29 cellular contexts compared by ENCODE assay signal in genomic region chr12:121652767-121653497, GRCh38. TPM values are rescaled to one million over a fixed set of nuclear protein-coding genes. Genes with fewer than 3 reads are reported as not detected.
DNase-seq lines count a peak whose midpoint lies in the region; ATAC-seq and TF ChIP-seq lines count a peak whose summit lies in the region.
"Had no signal": no experiment of that assay in that cellular context is flagged by ENCODE, and none has a peak within 500 bp of the region (broad histone marks: within the 10 kb centered on the region; RNA-seq: fewer than 3 reads in every experiment).

No MANE protein-coding gene starts in this region.

- no peaks in the 10 kb centered on the region for H3K9me3 ChIP-seq in mammary epithelial cell (replicated peaks; ENCODE audit: insufficient read depth, low read length)
- H3K9me3 ChIP-seq: esophagus squamous epithelium, MG63, SK-N-SH, thoracic aorta, vagina had no signal

- no peaks in the 10 kb centered on the region for H3K27me3 Mint-ChIP-seq in MCF 10A (ENCODE audit: insufficient read depth, unreplicated experiment)
- H3K27me3 Mint-ChIP-seq: activated CD4-positive, alpha-beta memory T cell treated with anti-CD3 and anti-CD28 coated beads, Interleukin-2, amount 10 ng/mL, durations not matched to agents 7 days and 5 days; activated naive CD8-positive, alpha-beta T cell treated with anti-CD3 and anti-CD28 coated beads for 36 hours; effector memory CD8-positive, alpha-beta T cell; IgD-negative memory B cell; memory B cell had no signal

- in situ Hi-C loops in mammary epithelial cell (cut with MboI; ENCODE audit: low sequenced_read_pairs in 2 of 2), result no loop called here

- H3K4me3 ChIP-seq in mammary epithelial cell (replicated peaks in 1 of 3; ENCODE audit: insufficient read depth in 1 of 3, low read depth in 2 of 3, low read length in 3 of 3), result no peak overlapping the region
- H3K4me3 ChIP-seq in NB4 (ENCODE audit: low read depth, low read length), result no peak overlapping the region
- H3K4me3 ChIP-seq: esophagus squamous epithelium, hepatocyte, MG63, thoracic aorta, vagina had no signal

- no peaks in the 10 kb centered on the region for H3K27me3 ChIP-seq in mammary epithelial cell (ENCODE audit: insufficient read depth, low read length)
- H3K27me3 ChIP-seq: esophagus squamous epithelium, hepatocyte, MG63, vagina had no signal

- H2AFZ ChIP-seq in mammary epithelial cell (ENCODE audit: low read depth, low read length), result peak overlapping the region; percentile 1
- H2AFZ ChIP-seq: hepatocyte had no signal

- H3K27ac ChIP-seq in mammary epithelial cell (ENCODE audit: insufficient read depth, low read depth, low read length), result no peak overlapping the region
- H3K27ac ChIP-seq: esophagus squamous epithelium, hepatocyte, thoracic aorta, vagina had no signal

- DNase-seq in mammary epithelial cell (no peak), MCF 10A (ENCODE audit: unreplicated experiment) (no peak), NB4 (ENCODE audit: low read depth) (peak; percentile 49), iPS-NIHi7 (ENCODE audit: extremely low spot score) (peak; percentile 10), SKM-1 (lab: John Stamatoyannopoulos, UW; ENCODE audit: unreplicated experiment) (no peak), NAMALWA (ENCODE audit: low spot score) (no peak)
- no peak for DNase-seq in activated T-cell treated with anti-CD3 and anti-CD28 coated beads, Interleukin-2, amount 50 U/mL, for 48 hours
- DNase-seq: activated CD4-positive, alpha-beta memory T cell treated with anti-CD3 and anti-CD28 coated beads, Interleukin-2, amount 10 ng/mL, durations not matched to agents 7 days and 5 days; activated CD4-positive, alpha-beta T cell treated with anti-CD3 and anti-CD28 coated beads for 1 hour; activated naive CD8-positive, alpha-beta T cell treated with anti-CD3 and anti-CD28 coated beads for 36 hours; effector memory CD8-positive, alpha-beta T cell; esophagus squamous epithelium; GDM1; MG63; NCI-H1417 treated with DMSO at 0.1 percent for 48 hours; NCI-H2081 treated with DMSO at 0.1 percent for 48 hours; NCI-H345; NCI-H774; nucleus accumbens; SK-N-SH; stimulated activated naive CD8-positive, alpha-beta T cell treated with anti-CD3 and anti-CD28 coated beads, Interleukin-15, Interleukin-2, amounts not matched to agents 100 U/mL and 50 U/mL, for 24 hours; T-helper 2 cell had no signal

- CTCF ChIA-PET in mammary epithelial cell (lab: Charles Lee; ENCODE audit: low non-redundant PET), result interaction anchor here (0.6 kb wide), 1 partner anchor 1351 kb away, joined by 5 read pairs; the partner anchor contains the start of gene SIRT4
- CTCF ChIA-PET in MCF 10A (lab: Yijun Ruan, JAX), result interaction anchor here (0.7 to 0.9 kb wide), 2 partner anchors 30 to 279 kb away, joined by 3 to 5 read pairs; no protein-coding TSS in a partner anchor

- H3K4me1 Mint-ChIP-seq in MCF 10A (ENCODE audit: insufficient read depth, unreplicated experiment), result no peaks in the 10 kb centered on the region

- no peaks in the 10 kb centered on the region for H3K79me2 ChIP-seq in mammary epithelial cell (ENCODE audit: insufficient read depth, low read length)
- H3K79me2 ChIP-seq: hepatocyte had no signal

- H3K36me3 ChIP-seq in mammary epithelial cell (ENCODE audit: insufficient read depth, low read length), result no peaks in the 10 kb centered on the region
- H3K36me3 ChIP-seq: esophagus squamous epithelium, MG63, thoracic aorta, vagina had no signal

- no peaks in the 10 kb centered on the region for H3K9me3 Mint-ChIP-seq in MCF 10A (ENCODE audit: unreplicated experiment)
- H3K9me3 Mint-ChIP-seq: activated T-helper 2 cell treated with anti-CD3 and anti-CD28 coated beads, Interferon-gamma antibody, Interleukin-2, Interleukin-4, amounts not matched to agents 10 μg/mL and 5 μg/mL and 100 μg/mL, durations not matched to agents 14 hours and 24 hours and 36 hours; effector memory CD8-positive, alpha-beta T cell; IgD-negative memory B cell had no signal

- H3K36me3 Mint-ChIP-seq in MCF 10A (ENCODE audit: insufficient read depth, unreplicated experiment), result no peaks in the 10 kb centered on the region

- H3K4me3 Mint-ChIP-seq in MCF 10A (ENCODE audit: unreplicated experiment), result no peak overlapping the region
- H3K4me3 Mint-ChIP-seq: activated CD4-positive, alpha-beta memory T cell treated with anti-CD3 and anti-CD28 coated beads, Interleukin-2, amount 10 ng/mL, durations not matched to agents 7 days and 5 days; activated naive CD8-positive, alpha-beta T cell treated with anti-CD3 and anti-CD28 coated beads for 36 hours; effector memory CD8-positive, alpha-beta T cell; IgD-negative memory B cell; memory B cell had no signal

- 27% methylated on average over 9 of the region's 16 CpGs for WGBS in mammary epithelial cell (ENCODE audit: low coverage, missing lambda C conversion rate)

- ATAC-seq in HG02885 (IDR thresholded peaks at IDR 0.05; ENCODE audit: poor library complexity, unreplicated experiment), result no peak
- ATAC-seq: effector memory CD8-positive, alpha-beta T cell had no signal

- no TSS peak for BruUV-seq in mammary epithelial cell (replicated peaks; lab: Mats Ljungman, UMichigan)
- BruUV-seq in MCF 10A (replicated peaks; lab: Mats Ljungman, UMichigan), result no TSS peak

- H3K27ac Mint-ChIP-seq in MCF 10A (ENCODE audit: low read depth, unreplicated experiment), result no peak overlapping the region
- H3K27ac Mint-ChIP-seq: activated CD4-positive, alpha-beta memory T cell treated with anti-CD3 and anti-CD28 coated beads, Interleukin-2, amount 10 ng/mL, durations not matched to agents 7 days and 5 days; activated naive CD8-positive, alpha-beta T cell treated with anti-CD3 and anti-CD28 coated beads for 36 hours; activated T-helper 2 cell treated with anti-CD3 and anti-CD28 coated beads, Interferon-gamma antibody, Interleukin-2, Interleukin-4, amounts not matched to agents 10 μg/mL and 5 μg/mL and 100 μg/mL, durations not matched to agents 14 hours and 24 hours and 36 hours; memory B cell had no signal

- TF ChIP-seq POLR2A in NB4 (IDR thresholded peaks at IDR 0.05; ENCODE audit: extremely low read depth, insufficient read length), result no peak

- H3K9ac ChIP-seq in mammary epithelial cell (ENCODE audit: insufficient read depth, low read length), result no peak overlapping the region
- H3K9ac ChIP-seq: SK-N-SH had no signal

- TF ChIP-seq CTCF in mammary epithelial cell (conservative IDR thresholded peaks at IDR 0.05 in 1 of 2, IDR thresholded peaks at IDR 0.05 in 1 of 2; ENCODE audit: extremely low read depth in 1 of 2, insufficient read depth in 1 of 2, low read depth in 1 of 2, low read length in 2 of 2), result no peak
- TF ChIP-seq CTCF in MCF 10A (IDR thresholded peaks at IDR 0.05; ENCODE audit: unreplicated experiment), result no peak
- peak; percentile 13 for TF ChIP-seq CTCF in NB4 (IDR thresholded peaks at IDR 0.05; ENCODE audit: low read depth, low read length)

- peaks cover 4% of the 10 kb centered on the region for H3K4me1 ChIP-seq in mammary epithelial cell (ENCODE audit: insufficient read depth, low read length)
- H3K4me1 ChIP-seq: vagina had no signal

- dilution Hi-C loops in mammary epithelial cell (cut with HindIII; ENCODE audit: low sequenced_read_pairs), result no loop called here

- intact Hi-C loops in mammary epithelial cell (cut with micrococcal nuclease) (no loop called here), MCF 10A (cut with micrococcal nuclease) (no loop called here)

- no peak overlapping the region for H3K4me2 ChIP-seq in mammary epithelial cell (ENCODE audit: insufficient read depth, low read depth, low read length)
- H3K4me2 ChIP-seq: hepatocyte, SK-N-SH had no signal

- POLR2A ChIA-PET in MCF 10A (lab: Yijun Ruan, JAX), result no interaction called here

- no peaks in the 10 kb centered on the region for H4K20me1 ChIP-seq in mammary epithelial cell (ENCODE audit: insufficient read depth, low read length)

RNA-seq across cellular contexts. Expression of gene MORN3, which starts 16.5 kb away (rescaled TPM):
- total RNA-seq in mammary epithelial cell (not detected), MCF 10A (2022) (0.35 and 0.52 TPM in 2 replicates)
- polyA plus RNA-seq in mammary epithelial cell, result 0.01 TPM
- polyA minus RNA-seq in mammary epithelial cell, result not detected
- total RNA-seq: vagina had no signal

RNA-seq across cellular contexts. Expression of gene ORAI1, which starts 26.6 kb away (rescaled TPM):
- 10 to 100 TPM in 1 of 2 donors, 1 to 10 TPM in 1; 3.3 to 23.1 TPM for total RNA-seq in mammary epithelial cell
- 21.8 TPM for polyA plus RNA-seq in mammary epithelial cell
- polyA minus RNA-seq in mammary epithelial cell, result 10.4 TPM
- 12.1 and 16.3 TPM in 2 replicates for total RNA-seq in MCF 10A (2022)

RNA-seq across cellular contexts. Expression of gene TMEM120B, which starts 59.6 kb away (rescaled TPM):
- total RNA-seq in mammary epithelial cell (10 to 100 TPM; 15.8 to 19.5 TPM), MCF 10A (2022) (10.5 and 14.2 TPM in 2 replicates)
- polyA plus RNA-seq in mammary epithelial cell, result 10.6 TPM
- 33.7 TPM for polyA minus RNA-seq in mammary epithelial cell

Comparison
In these comparisons a context has a peak if more than half of its experiments do, and no peak if none do; other contexts are left out.
1. DNase-seq: peak in NB4 (single experiment) and iPS-NIHi7 (single experiment); none in mammary epithelial cell (single experiment), MCF 10A (single experiment), SKM-1 (single experiment), NAMALWA (single experiment) and activated T-cell treated with anti-CD3 and anti-CD28 coated beads, Interleukin-2, amount 50 U/mL, for 48 hours (0 of 2).